10 cellular contexts compared by ENCODE assay signal in genomic region chr9:136572003-136572595, GRCh38. TPM values are rescaled to one million over a fixed set of nuclear protein-coding genes. Genes with fewer than 3 reads are reported as not detected.
DNase-seq lines count a peak whose midpoint lies in the region; FAIRE-seq and TF ChIP-seq lines count a peak whose summit lies in the region.
"Had no signal": no experiment of that assay in that cellular context is flagged by ENCODE, and none has a peak within 500 bp of the region (broad histone marks: within the 10 kb centered on the region; RNA-seq: fewer than 3 reads in every experiment).

No MANE protein-coding gene starts in this region.

- intact Hi-C loops in dendritic cell treated with granulocyte-macrophage colony-stimulating factor and Interleukin-4, amounts not matched to agents 40 ng/mL and 50 ng/mL, for 4 days (cut with micrococcal nuclease) = no loop called here
- intact Hi-C loops in kidney (cut with DNase I) = no loop called here

- H3K9me3 ChIP-seq in kidney (ENCODE audit: control insufficient read depth in 1 of 2, low read length in 2 of 2) (no peaks in the 10 kb centered on the region), tibial nerve (no peaks in the 10 kb centered on the region)
- H3K9me3 ChIP-seq: uterus had no signal

- no peaks in the 10 kb centered on the region for H3K9me3 Mint-ChIP-seq in dendritic cell treated with granulocyte-macrophage colony-stimulating factor and Interleukin-4, amounts not matched to agents 40 ng/mL and 50 ng/mL, for 4 days

- TF ChIP-seq POLR2A in tibial nerve (IDR thresholded peaks at IDR 0.05) = no peak

- FAIRE-seq in kidney (lab: Jason Lieb, UNC) = no peak
- FAIRE-seq: islet of Langerhans had no signal

- TF ChIP-seq EP300 in tibial nerve (IDR thresholded peaks at IDR 0.05) = peak in 1 of 2 donors; percentile 27

- H3K9ac ChIP-seq in kidney (ENCODE audit: low read length in 2 of 2) = no peak overlapping the region

- WGBS in tibial nerve, 2 donors = 47 to 56% methylated on average over 13 of the region's 13 CpGs

- peaks cover 23% of the 10 kb centered on the region for H3K27me3 Mint-ChIP-seq in dendritic cell treated with granulocyte-macrophage colony-stimulating factor and Interleukin-4, amounts not matched to agents 40 ng/mL and 50 ng/mL, for 4 days

- peaks cover 0 to 22% of the 10 kb centered on the region in 2 donors for H3K4me1 ChIP-seq in kidney (ENCODE audit: control insufficient read depth in 1 of 2, insufficient read depth in 1 of 2, low read depth in 1 of 2, low read length in 2 of 2)
- peaks cover 8 to 71% (median 44%) of the 10 kb centered on the region in 4 donors for H3K4me1 ChIP-seq in tibial nerve

- peak overlapping the region; percentile 34 for H3K27ac Mint-ChIP-seq in dendritic cell treated with granulocyte-macrophage colony-stimulating factor and Interleukin-4, amounts not matched to agents 40 ng/mL and 50 ng/mL, for 4 days

- peaks cover 49% of the 10 kb centered on the region for H3K4me1 Mint-ChIP-seq in dendritic cell treated with granulocyte-macrophage colony-stimulating factor and Interleukin-4, amounts not matched to agents 40 ng/mL and 50 ng/mL, for 4 days (ENCODE audit: low read depth)

- TF ChIP-seq CTCF in kidney (IDR thresholded peaks at IDR 0.05; ENCODE audit: borderline replicate concordance, extremely low read depth, insufficient read depth) (no peak), tibial nerve (IDR thresholded peaks at IDR 0.05) (no peak)

- H3K27ac ChIP-seq in kidney (ENCODE audit: low read depth in 2 of 2, low read length in 2 of 2) (no peak overlapping the region), tibial nerve (peak overlapping the region in 3 of 4 donors; percentile 21 to 82 (median 79))

- H3K36me3 ChIP-seq in kidney (ENCODE audit: control insufficient read depth in 1 of 2, insufficient read depth in 2 of 2, low read length in 2 of 2) (no peaks in the 10 kb centered on the region), tibial nerve (no peaks in the 10 kb centered on the region)
- H3K36me3 ChIP-seq: uterus had no signal

- H3K4me3 ChIP-seq in kidney (ENCODE audit: low read length in 2 of 2) (no peak overlapping the region), tibial nerve (no peak overlapping the region)
- H3K4me3 ChIP-seq: uterus had no signal

- no peaks in the 10 kb centered on the region for H3K27me3 ChIP-seq in tibial nerve
- H3K27me3 ChIP-seq: uterus had no signal

- peak; percentile 57 for DNase-seq in HuH-7 (ENCODE audit: low spot score)
- peak; percentile 69 for DNase-seq in kidney
- no peak for DNase-seq in tibial nerve (ENCODE audit: low spot score in 2 of 2)
- DNase-seq in cortex of kidney (lab: John Stamatoyannopoulos, UW) = no peak
- DNase-seq in RKO (ENCODE audit: low spot score) = no peak
- DNase-seq in NCI-H82 (lab: John Stamatoyannopoulos, UW) = no peak
- DNase-seq: activated CD4-positive, alpha-beta T cell treated with anti-CD3 and anti-CD28 coated beads for 4 hours; uterus had no signal

- H3K36me3 Mint-ChIP-seq in dendritic cell treated with granulocyte-macrophage colony-stimulating factor and Interleukin-4, amounts not matched to agents 40 ng/mL and 50 ng/mL, for 4 days (ENCODE audit: low read depth) = no peaks in the 10 kb centered on the region

- H3K4me3 Mint-ChIP-seq in dendritic cell treated with granulocyte-macrophage colony-stimulating factor and Interleukin-4, amounts not matched to agents 40 ng/mL and 50 ng/mL, for 4 days = no peak overlapping the region

RNA-seq across cellular contexts. Expression of gene NOTCH1, which starts 26.3 kb away (rescaled TPM):
- total RNA-seq in kidney (77.2 TPM), tibial nerve (10 to 100 TPM; 29.3 to 65.4 (median 41.5) TPM)
- 6.5 TPM for polyA plus RNA-seq in kidney (ENCODE audit: insufficient read depth, low read depth, low replicate concordance)

Comparison
In these comparisons a context has a peak if more than half of its experiments do, and no peak if none do; other contexts are left out.
1. DNase-seq: peak in HuH-7 (single experiment) and kidney (single experiment); none in tibial nerve (0 of 2), cortex of kidney (single experiment), RKO (single experiment) and NCI-H82 (single experiment).
2. H3K27ac ChIP-seq: peak in tibial nerve (3 of 4); none in kidney (0 of 2).